ENCODE assay signal across 1 cellular context in genomic region chr6:30759575-30760239, GRCh38.
TF ChIP-seq lines count a peak whose summit lies in the region.

No MANE protein-coding gene starts in this region.

TF ChIP-seq in GM23338, 12 proteins besides CTCF, POLR2A, EP300 and RAD21 (continued from another document):
- TF ChIP-seq ZNF462 (CRISPR knock-in tag; IDR thresholded peaks at IDR 0.05) (no peak), EZH2 (IDR thresholded peaks at IDR 0.05; ENCODE audit: low read depth, unreplicated experiment) (no peak), ETS1 (IDR thresholded peaks at IDR 0.05) (no peak), STAT1 (IDR thresholded peaks at IDR 0.05; ENCODE audit: unreplicated experiment) (no peak), ZNF331 (CRISPR knock-in tag; IDR thresholded peaks at IDR 0.05; ENCODE audit: low read depth) (no peak), REST (IDR thresholded peaks at IDR 0.05; ENCODE audit: unreplicated experiment) (no peak), POLR2AphosphoS5 (IDR thresholded peaks at IDR 0.05; ENCODE audit: low read depth) (no peak), EZH2phosphoT487 (IDR thresholded peaks at IDR 0.05; ENCODE audit: unreplicated experiment) (no peak), JUNB (IDR thresholded peaks at IDR 0.05; ENCODE audit: unreplicated experiment) (no peak)
